In genomic region chr18:32091724-32092421, GRCh38 we compare ENCODE assay signal across 1 cellular context.
TF ChIP-seq lines count a peak whose summit lies in the region.

Gene RNF138, plus strand, starts transcription at chr18:32091874. Its CDS starts 903 bp downstream, at chr18:32092777.

TF ChIP-seq in HepG2, 621 proteins besides CTCF, POLR2A, EP300 and RAD21 (continued from another document and continues in another):
- TF ChIP-seq NFAT5 (CRISPR knock-in tag; IDR thresholded peaks at IDR 0.05): 0 out of 2 replicates have a peak, but pooled peaks have one; percentile 69
- TF ChIP-seq ZNF430 (CRISPR knock-in tag; IDR thresholded peaks at IDR 0.05): peak; percentile 64
- peak; percentile 70; the same call in 1 of the 2 replicates for TF ChIP-seq KLF13 (CRISPR knock-in tag; IDR thresholded peaks at IDR 0.05)
- TF ChIP-seq HMGA1 (CRISPR knock-in tag; conservative IDR thresholded peaks at IDR 0.05): no peak
- TF ChIP-seq ZNF501 (CRISPR knock-in tag; IDR thresholded peaks at IDR 0.05): peak; percentile 78
- no peak for TF ChIP-seq SP140L (CRISPR knock-in tag; IDR thresholded peaks at IDR 0.05; ENCODE audit: borderline replicate concordance)
- no peak for TF ChIP-seq RERE (CRISPR knock-in tag; IDR thresholded peaks at IDR 0.05; ENCODE audit: low read depth)
- TF ChIP-seq, protein P1, sequence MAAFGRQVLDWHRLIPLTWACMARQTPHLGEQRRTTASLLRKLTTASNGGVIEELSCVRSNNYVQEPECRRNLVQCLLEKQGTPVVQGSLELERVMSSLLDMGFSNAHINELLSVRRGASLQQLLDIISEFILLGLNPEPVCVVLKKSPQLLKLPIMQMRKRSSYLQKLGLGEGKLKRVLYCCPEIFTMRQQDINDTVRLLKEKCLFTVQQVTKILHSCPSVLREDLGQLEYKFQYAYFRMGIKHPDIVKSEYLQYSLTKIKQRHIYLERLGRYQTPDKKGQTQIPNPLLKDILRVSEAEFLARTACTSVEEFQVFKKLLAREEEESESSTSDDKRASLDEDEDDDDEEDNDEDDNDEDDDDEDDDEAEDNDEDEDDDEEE (CRISPR knock-in tag; IDR thresholded peaks at IDR 0.05): 0 out of 2 replicates have a peak, but pooled peaks have one; percentile 74
- TF ChIP-seq, protein P2, sequence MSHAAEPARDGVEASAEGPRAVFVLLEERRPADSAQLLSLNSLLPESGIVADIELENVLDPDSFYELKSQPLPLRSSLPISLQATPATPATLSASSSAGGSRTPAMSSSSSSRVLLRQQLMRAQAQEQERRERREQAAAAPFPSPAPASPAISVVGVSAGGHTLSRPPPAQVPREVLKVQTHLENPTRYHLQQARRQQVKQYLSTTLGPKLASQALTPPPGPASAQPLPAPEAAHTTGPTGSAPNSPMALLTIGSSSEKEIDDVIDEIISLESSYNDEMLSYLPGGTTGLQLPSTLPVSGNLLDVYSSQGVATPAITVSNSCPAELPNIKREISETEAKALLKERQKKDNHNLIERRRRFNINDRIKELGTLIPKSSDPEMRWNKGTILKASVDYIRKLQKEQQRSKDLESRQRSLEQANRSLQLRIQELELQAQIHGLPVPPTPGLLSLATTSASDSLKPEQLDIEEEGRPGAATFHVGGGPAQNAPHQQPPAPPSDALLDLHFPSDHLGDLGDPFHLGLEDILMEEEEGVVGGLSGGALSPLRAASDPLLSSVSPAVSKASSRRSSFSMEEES (CRISPR knock-in tag; IDR thresholded peaks at IDR 0.05): peak; percentile 55
- peak; percentile 84; the same call in 1 of the 2 replicates for TF ChIP-seq YEATS4 (CRISPR knock-in tag; IDR thresholded peaks at IDR 0.05; ENCODE audit: borderline replicate concordance)
- TF ChIP-seq, protein P3, sequence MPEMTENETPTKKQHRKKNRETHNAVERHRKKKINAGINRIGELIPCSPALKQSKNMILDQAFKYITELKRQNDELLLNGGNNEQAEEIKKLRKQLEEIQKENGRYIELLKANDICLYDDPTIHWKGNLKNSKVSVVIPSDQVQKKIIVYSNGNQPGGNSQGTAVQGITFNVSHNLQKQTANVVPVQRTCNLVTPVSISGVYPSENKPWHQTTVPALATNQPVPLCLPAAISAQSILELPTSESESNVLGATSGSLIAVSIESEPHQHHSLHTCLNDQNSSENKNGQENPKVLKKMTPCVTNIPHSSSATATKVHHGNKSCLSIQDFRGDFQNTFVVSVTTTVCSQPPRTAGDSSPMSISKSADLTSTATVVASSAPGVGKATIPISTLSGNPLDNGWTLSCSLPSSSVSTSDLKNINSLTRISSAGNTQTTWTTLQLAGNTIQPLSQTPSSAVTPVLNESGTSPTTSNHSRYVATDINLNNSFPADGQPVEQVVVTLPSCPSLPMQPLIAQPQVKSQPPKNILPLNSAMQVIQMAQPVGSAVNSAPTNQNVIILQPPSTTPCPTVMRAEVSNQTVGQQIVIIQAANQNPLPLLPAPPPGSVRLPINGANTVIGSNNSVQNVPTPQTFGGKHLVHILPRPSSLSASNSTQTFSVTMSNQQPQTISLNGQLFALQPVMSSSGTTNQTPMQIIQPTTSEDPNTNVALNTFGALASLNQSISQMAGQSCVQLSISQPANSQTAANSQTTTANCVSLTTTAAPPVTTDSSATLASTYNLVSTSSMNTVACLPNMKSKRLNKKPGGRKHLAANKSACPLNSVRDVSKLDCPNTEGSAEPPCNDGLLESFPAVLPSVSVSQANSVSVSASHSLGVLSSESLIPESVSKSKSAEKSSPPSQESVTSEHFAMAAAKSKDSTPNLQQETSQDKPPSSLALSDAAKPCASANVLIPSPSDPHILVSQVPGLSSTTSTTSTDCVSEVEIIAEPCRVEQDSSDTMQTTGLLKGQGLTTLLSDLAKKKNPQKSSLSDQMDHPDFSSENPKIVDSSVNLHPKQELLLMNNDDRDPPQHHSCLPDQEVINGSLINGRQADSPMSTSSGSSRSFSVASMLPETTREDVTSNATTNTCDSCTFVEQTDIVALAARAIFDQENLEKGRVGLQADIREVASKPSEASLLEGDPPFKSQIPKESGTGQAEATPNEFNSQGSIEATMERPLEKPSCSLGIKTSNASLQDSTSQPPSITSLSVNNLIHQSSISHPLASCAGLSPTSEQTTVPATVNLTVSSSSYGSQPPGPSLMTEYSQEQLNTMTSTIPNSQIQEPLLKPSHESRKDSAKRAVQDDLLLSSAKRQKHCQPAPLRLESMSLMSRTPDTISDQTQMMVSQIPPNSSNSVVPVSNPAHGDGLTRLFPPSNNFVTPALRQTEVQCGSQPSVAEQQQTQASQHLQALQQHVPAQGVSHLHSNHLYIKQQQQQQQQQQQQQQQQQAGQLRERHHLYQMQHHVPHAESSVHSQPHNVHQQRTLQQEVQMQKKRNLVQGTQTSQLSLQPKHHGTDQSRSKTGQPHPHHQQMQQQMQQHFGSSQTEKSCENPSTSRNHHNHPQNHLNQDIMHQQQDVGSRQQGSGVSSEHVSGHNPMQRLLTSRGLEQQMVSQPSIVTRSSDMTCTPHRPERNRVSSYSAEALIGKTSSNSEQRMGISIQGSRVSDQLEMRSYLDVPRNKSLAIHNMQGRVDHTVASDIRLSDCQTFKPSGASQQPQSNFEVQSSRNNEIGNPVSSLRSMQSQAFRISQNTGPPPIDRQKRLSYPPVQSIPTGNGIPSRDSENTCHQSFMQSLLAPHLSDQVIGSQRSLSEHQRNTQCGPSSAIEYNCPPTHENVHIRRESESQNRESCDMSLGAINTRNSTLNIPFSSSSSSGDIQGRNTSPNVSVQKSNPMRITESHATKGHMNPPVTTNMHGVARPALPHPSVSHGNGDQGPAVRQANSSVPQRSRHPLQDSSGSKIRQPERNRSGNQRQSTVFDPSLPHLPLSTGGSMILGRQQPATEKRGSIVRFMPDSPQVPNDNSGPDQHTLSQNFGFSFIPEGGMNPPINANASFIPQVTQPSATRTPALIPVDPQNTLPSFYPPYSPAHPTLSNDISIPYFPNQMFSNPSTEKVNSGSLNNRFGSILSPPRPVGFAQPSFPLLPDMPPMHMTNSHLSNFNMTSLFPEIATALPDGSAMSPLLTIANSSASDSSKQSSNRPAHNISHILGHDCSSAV (CRISPR knock-in tag; IDR thresholded peaks at IDR 0.05; ENCODE audit: borderline replicate concordance): no peak
- peak; percentile 87; the same call in 1 of the 2 replicates for TF ChIP-seq ZNF891 (CRISPR knock-in tag; IDR thresholded peaks at IDR 0.05)
- TF ChIP-seq ZSCAN29 (CRISPR knock-in tag; conservative IDR thresholded peaks at IDR 0.05): 0 out of 2 replicates have a peak, but pooled peaks have one; percentile 50
- no peak for TF ChIP-seq FOXO4 (CRISPR knock-in tag; conservative IDR thresholded peaks at IDR 0.05)
- TF ChIP-seq KMT2B (CRISPR knock-in tag; IDR thresholded peaks at IDR 0.05): peak; percentile 51
- TF ChIP-seq MEIS2 (CRISPR knock-in tag; IDR thresholded peaks at IDR 0.05): 0 out of 2 replicates have a peak, but pooled peaks have one; percentile 41
- TF ChIP-seq ZNF33B (CRISPR knock-in tag; IDR thresholded peaks at IDR 0.05): peak; percentile 97
- TF ChIP-seq HNRNPLL (IDR thresholded peaks at IDR 0.05; ENCODE audit: low read depth, low read length, poor library complexity, severe bottlenecking): peak; percentile 91
- 0 out of 2 replicates have a peak, but pooled peaks have one; percentile 15 for TF ChIP-seq ZSCAN31 (CRISPR knock-in tag; IDR thresholded peaks at IDR 0.05; ENCODE audit: low read depth)
- TF ChIP-seq ZFP36L1 (CRISPR knock-in tag; IDR thresholded peaks at IDR 0.05): no peak
- TF ChIP-seq MAX (IDR thresholded peaks at IDR 0.05): peak; percentile 94
- TF ChIP-seq ZFYVE20 (CRISPR knock-in tag; IDR thresholded peaks at IDR 0.05; ENCODE audit: borderline replicate concordance, low read depth): no peak
- TF ChIP-seq RORA (CRISPR knock-in tag; IDR thresholded peaks at IDR 0.05): 0 out of 2 replicates have a peak, but pooled peaks have one; percentile 25
- TF ChIP-seq, protein P4, sequence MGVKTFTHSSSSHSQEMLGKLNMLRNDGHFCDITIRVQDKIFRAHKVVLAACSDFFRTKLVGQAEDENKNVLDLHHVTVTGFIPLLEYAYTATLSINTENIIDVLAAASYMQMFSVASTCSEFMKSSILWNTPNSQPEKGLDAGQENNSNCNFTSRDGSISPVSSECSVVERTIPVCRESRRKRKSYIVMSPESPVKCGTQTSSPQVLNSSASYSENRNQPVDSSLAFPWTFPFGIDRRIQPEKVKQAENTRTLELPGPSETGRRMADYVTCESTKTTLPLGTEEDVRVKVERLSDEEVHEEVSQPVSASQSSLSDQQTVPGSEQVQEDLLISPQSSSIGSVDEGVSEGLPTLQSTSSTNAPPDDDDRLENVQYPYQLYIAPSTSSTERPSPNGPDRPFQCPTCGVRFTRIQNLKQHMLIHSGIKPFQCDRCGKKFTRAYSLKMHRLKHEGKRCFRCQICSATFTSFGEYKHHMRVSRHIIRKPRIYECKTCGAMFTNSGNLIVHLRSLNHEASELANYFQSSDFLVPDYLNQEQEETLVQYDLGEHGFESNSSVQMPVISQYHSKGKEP (CRISPR knock-in tag; IDR thresholded peaks at IDR 0.05): no peak
- peak; percentile 97 for TF ChIP-seq RNF2 (conservative IDR thresholded peaks at IDR 0.05; ENCODE audit: low read depth)
- no peak; the same call in 1 of the 2 replicates for TF ChIP-seq ZNF775 (CRISPR knock-in tag; IDR thresholded peaks at IDR 0.05; ENCODE audit: borderline replicate concordance)
- TF ChIP-seq NR2F1 (CRISPR knock-in tag; IDR thresholded peaks at IDR 0.05): no peak
